In genomic region chr3:197791120-197792018, GRCh38 we compare ENCODE assay signal across 8 cellular contexts. TPM values are rescaled to one million over a fixed set of nuclear protein-coding genes. Genes with fewer than 3 reads are reported as not detected.
DNase-seq lines count a peak whose midpoint lies in the region; ATAC-seq and TF ChIP-seq lines count a peak whose summit lies in the region.

TSS of gene LRCH3 (plus strand) at chr3:197791254. CDS start at chr3:197791279, 25 bp downstream.

- peak; percentile 61 for ATAC-seq in GM19468 (IDR thresholded peaks at IDR 0.05; ENCODE audit: extremely low read depth, unreplicated experiment)

- H3K9me3 ChIP-seq in mesodermal cell (ENCODE audit: control insufficient read depth, low read length): no peaks in the 10 kb centered on the region

- TF ChIP-seq CTCF in endothelial cell (IDR thresholded peaks at IDR 0.05; ENCODE audit: unreplicated experiment): no peak

- H3K27ac Mint-ChIP-seq in endothelial cell (ENCODE audit: unreplicated experiment): peak within 1 kb of the TSS; percentile 95

- H3K9me3 Mint-ChIP-seq in endothelial cell (ENCODE audit: unreplicated experiment): no peaks in the 10 kb centered on the region

- H3K27ac ChIP-seq in mesodermal cell (ENCODE audit: low read depth, low read length, severe bottlenecking): peak within 1 kb of the TSS; percentile 97

- H3K27me3 Mint-ChIP-seq in endothelial cell (ENCODE audit: unreplicated experiment): peaks cover 4% of the 10 kb centered on the region

- peaks cover 10% of the 10 kb centered on the region for H3K36me3 Mint-ChIP-seq in endothelial cell (ENCODE audit: low read depth, unreplicated experiment)

- peaks cover 13% of the 10 kb centered on the region for H3K36me3 ChIP-seq in mesodermal cell (ENCODE audit: control insufficient read depth, insufficient read depth, low read length)

- H3K4me1 Mint-ChIP-seq in endothelial cell (ENCODE audit: unreplicated experiment): peaks cover 24% of the 10 kb centered on the region

- 0 to 1% methylated on average over 77 to 78 of the region's 90 CpGs for WGBS in mesodermal cell (ENCODE audit: insufficient coverage in 2 of 2), 2 experiments

- DNase-seq in COLO829 (ENCODE audit: low spot score) (peak; percentile 95), HT-29 (ENCODE audit: low spot score) (peak; percentile 72), NOMO-1 treated with dmso at 0.1 percent for 144 hours (lab: John Stamatoyannopoulos, UW; ENCODE audit: unreplicated experiment) (peak; percentile 50), endothelial cell (ENCODE audit: low spot score) (peak; percentile 95)
- DNase-seq in activated CD8-positive, alpha-beta memory T cell treated with anti-CD3 and anti-CD28 coated beads, Interleukin-2, amount 50 U/mL, for 4 hours: peak; percentile 82
- peak; percentile 75 for DNase-seq in stimulated activated CD8-positive, alpha-beta memory T cell treated with anti-CD3 and anti-CD28 coated beads, Interleukin-15, amount 100 ng/mL, for 24 hours (ENCODE audit: low read depth)

- peak within 1 kb of the TSS; percentile 100 for H3K4me3 Mint-ChIP-seq in endothelial cell (ENCODE audit: unreplicated experiment)

- peaks cover 5% of the 10 kb centered on the region for H3K4me1 ChIP-seq in mesodermal cell (ENCODE audit: control insufficient read depth, insufficient read depth, low read length, poor library complexity, severe bottlenecking)

- H3K4me3 ChIP-seq in mesodermal cell (ENCODE audit: extremely low read depth, insufficient read depth, low read length, poor library complexity, severe bottlenecking): peak within 1 kb of the TSS; percentile 90

RNA-seq across cellular contexts. Expression of gene LRCH3, which starts in this region (rescaled TPM):
- 30.6 and 36.5 TPM in 2 replicates for total RNA-seq in HT-29 (2014; rRNA removed; shearing (Covaris generic))
- 62.2 TPM for total RNA-seq in endothelial cell (ENCODE audit: unreplicated experiment)
- 31.0 TPM for polyA plus RNA-seq in mesodermal cell (2013, experiment 1 of 2)
- 28.9 TPM for polyA plus RNA-seq in mesodermal cell (2013, experiment 2 of 2)

Comparison
In these comparisons a context has a peak if more than half of its experiments do, and no peak if none do; other contexts are left out.
1. Peak in every context shown above with its lines: DNase-seq, ATAC-seq, H3K4me3 ChIP-seq and H3K27ac ChIP-seq.